ENCODE assay signal across 10 cellular contexts in genomic region chr13:76667551-76667950, GRCh38.
DNase-seq lines count a peak whose midpoint lies in the region; ATAC-seq, FAIRE-seq and TF ChIP-seq lines count a peak whose summit lies in the region.
"Had no signal": no experiment of that assay in that cellular context is flagged by ENCODE, and none has a peak within 500 bp of the region (broad histone marks: within the 10 kb centered on the region; RNA-seq: fewer than 3 reads in every experiment).

No MANE protein-coding gene starts in this region.

- DNase-seq in MV-4-11 (lab: John Stamatoyannopoulos, UW) (peak; percentile 66), endothelial cell of umbilical vein (ENCODE audit: low read depth, low spot score) (peak; percentile 89), sciatic nerve (ENCODE audit: low spot score) (no peak), activated gamma-delta T cell (lab: John Stamatoyannopoulos, UW) (no peak), NCI-H2227 (lab: John Stamatoyannopoulos, UW; ENCODE audit: unreplicated experiment) (no peak)
- DNase-seq in activated T-cell treated with anti-CD3 and anti-CD28 coated beads, Interleukin-2, amount 50 U/mL, for 1 hour = no peak

- dilution Hi-C loops in endothelial cell of umbilical vein (cut with MboI; ENCODE audit: extremely low pct_ligation_motif_present, low sequenced_read_pairs) = no loop called here

- no peak overlapping the region for H3K4me2 ChIP-seq in endothelial cell of umbilical vein (ENCODE audit: insufficient read depth, low read length)
- H3K4me2 ChIP-seq: KMS-11 had no signal

- no peaks in the 10 kb centered on the region for H3K79me2 ChIP-seq in endothelial cell of umbilical vein (ENCODE audit: control insufficient read depth, insufficient read depth, low read length)

- peak; percentile 49 for FAIRE-seq in endothelial cell of umbilical vein (lab: Jason Lieb, UNC)
- FAIRE-seq: frontal cortex had no signal

- H3K9me3 ChIP-seq in endothelial cell of umbilical vein (replicated peaks; ENCODE audit: control insufficient read depth, insufficient read depth, low read length) = no peaks in the 10 kb centered on the region

- H3K27ac ChIP-seq in endothelial cell of umbilical vein (ENCODE audit: insufficient read depth, low read depth, low read length) = no peak overlapping the region
- H3K27ac ChIP-seq: KMS-11 had no signal

- no peaks in the 10 kb centered on the region for H3K4me1 ChIP-seq in endothelial cell of umbilical vein (ENCODE audit: control insufficient read depth, extremely low read depth, insufficient read depth, low read length)

- H4K20me1 ChIP-seq in endothelial cell of umbilical vein (replicated peaks; ENCODE audit: control insufficient read depth, extremely low read depth, insufficient read depth, low read length) = no peaks in the 10 kb centered on the region

- no peak overlapping the region for H3K4me3 ChIP-seq in endothelial cell of umbilical vein (replicated peaks in 1 of 3; ENCODE audit: insufficient read depth in 1 of 3, low read depth in 1 of 3, low read length in 3 of 3)

- peak; percentile 21 to 39 for TF ChIP-seq CTCF in endothelial cell of umbilical vein (IDR thresholded peaks at IDR 0.05; ENCODE audit: extremely low read depth in 1 of 2, insufficient read depth in 1 of 2, low read depth in 1 of 2, low read length in 2 of 2)

- no peaks in the 10 kb centered on the region for H3K9me1 ChIP-seq in endothelial cell of umbilical vein (replicated peaks; ENCODE audit: control insufficient read depth, extremely low read depth, insufficient read depth, low read length)

- no TSS peak for BruUV-seq in endothelial cell of umbilical vein (replicated peaks; lab: Mats Ljungman, UMichigan)

- POLR2A ChIA-PET in endothelial cell of umbilical vein (lab: Charles Lee) = interaction anchor here (0.6 to 1.6 kb wide), 4 partner anchors 96 to 219 kb away, joined by 3 to 11 read pairs (median 4); no protein-coding TSS in a partner anchor

- H3K27me3 ChIP-seq in endothelial cell of umbilical vein (ENCODE audit: control insufficient read depth in 2 of 2, insufficient read depth in 2 of 2, low read length in 2 of 2) = no peaks in the 10 kb centered on the region

- H3K36me3 ChIP-seq in endothelial cell of umbilical vein (ENCODE audit: control insufficient read depth in 2 of 2, extremely low read depth in 1 of 2, insufficient read depth in 2 of 2, low read length in 2 of 2) = no peaks in the 10 kb centered on the region

- intact Hi-C loops in endothelial cell of umbilical vein (cut with micrococcal nuclease) = loop anchor here (1.0 to 5.0 kb wide), 6 partner anchors 155 to 791 kb away; no protein-coding TSS in a partner anchor
- intact Hi-C loops in sciatic nerve (cut with DNase I) = no loop called here

- no peak overlapping the region for H3K9ac ChIP-seq in endothelial cell of umbilical vein (replicated peaks; ENCODE audit: extremely low read depth, insufficient read depth, low read length)
- H3K9ac ChIP-seq: KMS-11 had no signal

- ATAC-seq in GM18519 (IDR thresholded peaks at IDR 0.05; ENCODE audit: low FRiP score, unreplicated experiment) = peak; percentile 39
- peak; percentile 85 for ATAC-seq in sciatic nerve
- ATAC-seq in esophagus mucosa = no peak

- TF ChIP-seq POLR2A in endothelial cell of umbilical vein (IDR thresholded peaks at IDR 0.05; ENCODE audit: low read depth, low read length) = no peak

- CTCF ChIA-PET in endothelial cell of umbilical vein (lab: Charles Lee) = interaction anchor here (0.6 to 5.0 kb wide), 43 partner anchors 10 to 972 kb away, joined by 3 to 145 read pairs (median 4); partner anchors contain the start of gene KCTD12

- no peak overlapping the region for H2AFZ ChIP-seq in endothelial cell of umbilical vein (ENCODE audit: low read depth, low read length)

TF ChIP-seq in endothelial cell of umbilical vein, 7 proteins besides CTCF, POLR2A, EP300 and RAD21:
- TF ChIP-seq GATA2 (IDR thresholded peaks at IDR 0.05; ENCODE audit: insufficient read depth, insufficient read length, low read depth, low read length) = no peak
- no peak for TF ChIP-seq MYC (IDR thresholded peaks at IDR 0.05; ENCODE audit: low read depth, low read length)
- no peak for TF ChIP-seq MAX (IDR thresholded peaks at IDR 0.05; ENCODE audit: insufficient read depth, insufficient read length)
- TF ChIP-seq JUN (IDR thresholded peaks at IDR 0.05; ENCODE audit: borderline replicate concordance, insufficient read depth, insufficient read length, low read depth) = no peak
- TF ChIP-seq FOS (IDR thresholded peaks at IDR 0.05; ENCODE audit: borderline replicate concordance, insufficient read depth, low read length) = no peak
- TF ChIP-seq POLR2AphosphoS5 (IDR thresholded peaks at IDR 0.05; ENCODE audit: insufficient read depth, low read depth, low read length) = no peak
- no peak for TF ChIP-seq EZH2 (IDR thresholded peaks at IDR 0.05; ENCODE audit: borderline replicate concordance, low read depth, low read length, severe bottlenecking)
TF ChIP-seq in endothelial cell of umbilical vein: peak in this region for 0.

Comparison
In these comparisons a context has a peak if more than half of its experiments do, and no peak if none do; other contexts are left out.
1. DNase-seq: peak in MV-4-11 (single experiment) and endothelial cell of umbilical vein (single experiment); none in sciatic nerve (single experiment), activated gamma-delta T cell (single experiment), NCI-H2227 (single experiment) and activated T-cell treated with anti-CD3 and anti-CD28 coated beads, Interleukin-2, amount 50 U/mL, for 1 hour (single experiment).